In genomic region chr16:81746566-81746965, GRCh38 we compare ENCODE assay signal across 9 cellular contexts. TPM values are rescaled to one million over a fixed set of nuclear protein-coding genes. Genes with fewer than 3 reads are reported as not detected.
A peak's percentile ranks its signal among the peaks of the same experiment; 100 is the strongest.
DNase-seq lines count a peak whose midpoint lies in the region; ATAC-seq and TF ChIP-seq lines count a peak whose summit lies in the region.
"Had no signal": no experiment of that assay in that cellular context is flagged by ENCODE, and none has a peak within 500 bp of the region (broad histone marks: within the 10 kb centered on the region; RNA-seq: fewer than 3 reads in every experiment).

No MANE protein-coding gene starts in this region.

- no peak for TF ChIP-seq CTCF in HEK293 (tag by site-specific recombination; IDR thresholded peaks at IDR 0.05)
- TF ChIP-seq CTCF in spleen (IDR thresholded peaks at IDR 0.05 in 8 of 11, conservative IDR thresholded peaks at IDR 0.05 in 3 of 11): no peak

- H3K36me3 ChIP-seq in HEK293 (ENCODE audit: control insufficient read depth in 2 of 2, insufficient read depth in 1 of 2, low read length in 2 of 2): no peaks in the 10 kb centered on the region
- H3K36me3 ChIP-seq in spleen: no peaks in the 10 kb centered on the region

- H3K27me3 Mint-ChIP-seq in activated CD4-positive, alpha-beta memory T cell treated with anti-CD3 and anti-CD28 coated beads for 36 hours: no peaks in the 10 kb centered on the region

- no peaks in the 10 kb centered on the region for H3K9me3 Mint-ChIP-seq in activated CD4-positive, alpha-beta memory T cell treated with anti-CD3 and anti-CD28 coated beads for 36 hours

- peak overlapping the region; percentile 74 for H3K4me3 Mint-ChIP-seq in activated CD4-positive, alpha-beta memory T cell treated with anti-CD3 and anti-CD28 coated beads for 36 hours

- ATAC-seq in activated CD4-positive, CD25-positive, alpha-beta regulatory T cell treated with anti-CD3 and anti-CD28 coated beads, Interleukin-2, amount 50 U/mL, for 24 hours: no peak
- ATAC-seq in HG02759 (IDR thresholded peaks at IDR 0.05; ENCODE audit: unreplicated experiment): no peak

- H3K4me1 Mint-ChIP-seq in activated CD4-positive, alpha-beta memory T cell treated with anti-CD3 and anti-CD28 coated beads for 36 hours (ENCODE audit: low read depth): peaks cover 19% of the 10 kb centered on the region

- no peak overlapping the region for H3K27ac Mint-ChIP-seq in activated CD4-positive, alpha-beta memory T cell treated with anti-CD3 and anti-CD28 coated beads for 36 hours

- no peak overlapping the region for H3K27ac ChIP-seq in HEK293 (ENCODE audit: extremely low read depth, low read depth, low read length)
- H3K27ac ChIP-seq in spleen: peak overlapping the region in 6 of 8 donors; percentile 36 to 85 (median 76)

- no peaks in the 10 kb centered on the region for H3K9me3 ChIP-seq in HEK293 (ENCODE audit: control insufficient read depth, insufficient read depth, low read depth, low read length)
- no peaks in the 10 kb centered on the region for H3K9me3 ChIP-seq in spleen
- H3K9me3 ChIP-seq: body of pancreas had no signal

- no peaks in the 10 kb centered on the region for H3K4me1 ChIP-seq in HEK293 (ENCODE audit: control insufficient read depth, insufficient read depth, low read length)
- peaks cover 8 to 74% (median 23%) of the 10 kb centered on the region in 6 donors for H3K4me1 ChIP-seq in spleen

- DNase-seq in activated CD4-positive, alpha-beta memory T cell treated with anti-CD3 and anti-CD28 coated beads for 36 hours: no peak
- DNase-seq in spleen (no peak), mesenteric fat pad (ENCODE audit: low spot score) (no peak), activated gamma-delta T cell treated with Interleukin-2 at 50 U/mL for 16 hours (no peak)

- POLR2A ChIA-PET in HEK293 (lab: Yijun Ruan, JAX): no interaction called here
- POLR2A ChIA-PET in activated CD4-positive, alpha-beta memory T cell treated with anti-CD3 and anti-CD28 coated beads for 36 hours (lab: Charles Lee): no interaction called here

- no peak for TF ChIP-seq POLR2A in spleen (IDR thresholded peaks at IDR 0.05)

- CTCF ChIA-PET in HEK293 (lab: Yijun Ruan, JAX): interaction anchor here (1.2 kb wide), 1 partner anchor 128 kb away, joined by 3 read pairs; no protein-coding TSS in a partner anchor
- CTCF ChIA-PET in activated CD4-positive, alpha-beta memory T cell treated with anti-CD3 and anti-CD28 coated beads for 36 hours (lab: Charles Lee): no interaction called here

- H3K36me3 Mint-ChIP-seq in activated CD4-positive, alpha-beta memory T cell treated with anti-CD3 and anti-CD28 coated beads for 36 hours: no peaks in the 10 kb centered on the region

- H3K4me3 ChIP-seq in HEK293 (ENCODE audit: low read depth, low read length) (peak overlapping the region; percentile 32), iPS-11a (ENCODE audit: low read depth, low read length) (peak overlapping the region; percentile 29), spleen (peak overlapping the region in 7 of 8 donors; percentile 31 to 69 (median 34))
- H3K4me3 ChIP-seq: body of pancreas had no signal

- 43 to 51% (median 48%) methylated on average over 5 of the region's 5 CpGs for WGBS in spleen, 5 donors

- H3K27me3 ChIP-seq in spleen (replicated peaks in 1 of 7): no peaks in the 10 kb centered on the region
- H3K27me3 ChIP-seq: body of pancreas had no signal

- intact Hi-C loops in activated CD4-positive, alpha-beta memory T cell treated with anti-CD3 and anti-CD28 coated beads for 36 hours (cut with micrococcal nuclease): loop anchor here (2.0 kb wide), 1 partner anchor 32 kb away; the partner anchor contains the start of gene PLCG2
- intact Hi-C loops in spleen (cut with DNase I; ENCODE audit: low total_unique reads): no loop called here

TF ChIP-seq in HEK293, 187 proteins besides CTCF, POLR2A, EP300 and RAD21:
- TF ChIP-seq ZNF223 (tag by site-specific recombination; IDR thresholded peaks at IDR 0.05): no peak
- TF ChIP-seq ZNF776 (tag by site-specific recombination; IDR thresholded peaks at IDR 0.05; ENCODE audit: borderline replicate concordance): no peak
- TF ChIP-seq ZNF510 (tag by site-specific recombination; IDR thresholded peaks at IDR 0.05; ENCODE audit: insufficient replicate concordance): no peak
- TF ChIP-seq ZBTB26 (tag by site-specific recombination; optimal IDR thresholded peaks at IDR 0.05): no peak
- TF ChIP-seq ZNF174 (tag by site-specific recombination; IDR thresholded peaks at IDR 0.05): no peak
- TF ChIP-seq ZNF621 (tag by site-specific recombination; IDR thresholded peaks at IDR 0.05): no peak
- peak; percentile 1; the same call in 1 of the 2 replicates for TF ChIP-seq ZNF335 (tag by site-specific recombination; conservative IDR thresholded peaks at IDR 0.05)
- no peak for TF ChIP-seq ZNF623 (tag by site-specific recombination; IDR thresholded peaks at IDR 0.05)

RNA-seq across cellular contexts. Expression of gene PLCG2, which starts 32.5 kb away (rescaled TPM):
- total RNA-seq in activated CD4-positive, alpha-beta memory T cell treated with anti-CD3 and anti-CD28 coated beads for 36 hours: 10 to 100 TPM in 1 of 2 experiments, 1 to 10 TPM in 1; 8.3 to 10.6 TPM
- total RNA-seq in spleen (100 to 1,000 TPM; 111 to 277 (median 161) TPM), mesenteric fat pad (33.0 TPM)
- 10 to 100 TPM; 57.1 to 83.2 (median 61.9) TPM for polyA plus RNA-seq in spleen
